In the genomic region with DNA sequence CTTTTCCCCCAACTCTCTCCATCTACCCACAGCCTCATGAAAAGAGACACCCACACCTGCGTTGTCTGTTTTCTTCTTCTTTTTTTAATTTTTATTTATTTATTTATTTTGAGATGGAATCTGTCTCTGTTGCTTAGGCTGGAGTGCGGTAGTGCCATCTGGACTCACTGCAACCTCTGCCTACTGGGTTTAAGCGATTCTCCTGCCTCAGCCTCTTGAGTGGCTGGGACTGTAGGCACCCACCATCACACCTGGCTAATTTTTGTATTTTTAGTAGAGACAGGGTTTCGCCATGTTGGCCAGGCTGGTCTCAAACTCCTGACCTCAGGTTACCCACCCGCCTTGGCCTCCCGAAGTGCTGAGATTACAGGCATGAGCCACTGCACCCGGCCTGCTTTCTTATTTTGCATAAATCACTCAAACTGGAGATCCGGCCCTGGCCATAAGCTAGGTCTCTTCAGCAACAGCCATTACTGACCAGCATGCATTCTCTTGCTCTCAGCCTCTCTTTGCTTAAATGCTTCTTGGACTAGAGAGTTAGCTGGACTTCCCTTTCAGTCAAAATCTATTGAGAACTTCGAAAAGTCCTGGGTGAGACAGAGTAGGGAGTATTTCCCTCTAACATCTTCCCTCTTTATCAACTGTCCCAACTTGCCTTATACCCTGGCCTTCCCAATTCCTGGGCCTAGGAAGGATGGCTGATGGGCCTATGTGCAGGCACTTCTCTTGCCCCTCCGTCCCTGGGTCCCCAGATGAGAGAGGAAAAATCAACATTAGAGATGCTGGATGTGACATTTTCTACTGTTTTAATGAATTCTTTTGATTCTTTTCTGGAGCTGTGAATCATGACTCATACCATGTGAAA, we compare ENCODE assay signal across 27 cellular contexts. TPM values are rescaled to one million over a fixed set of nuclear protein-coding genes. Genes with fewer than 3 reads are reported as not detected.
DNase-seq lines count a peak whose midpoint lies in the region; ATAC-seq and TF ChIP-seq lines count a peak whose summit lies in the region.
"Had no signal": no experiment of that assay in that cellular context is flagged by ENCODE, and none has a peak within 500 bp of the region (broad histone marks: within the 10 kb centered on the region; RNA-seq: fewer than 3 reads in every experiment).

No MANE protein-coding gene starts in this region.

- H3K4me1 Mint-ChIP-seq in activated naive CD4-positive, alpha-beta T cell treated with anti-CD3 and anti-CD28 coated beads, Interleukin-2, amount 50 U/mL, for 24 hours = peaks cover 58% of the 10 kb centered on the region

- H3K36me3 ChIP-seq in smooth muscle cell (ENCODE audit: low read depth) = no peaks in the 10 kb centered on the region
- H3K36me3 ChIP-seq: esophagus muscularis mucosa, stomach, upper lobe of left lung had no signal

- TF ChIP-seq CTCF in foreskin keratinocyte (conservative IDR thresholded peaks at IDR 0.05) (no peak), smooth muscle cell (IDR thresholded peaks at IDR 0.05; ENCODE audit: borderline replicate concordance, insufficient read depth, poor library complexity, severe bottlenecking) (no peak)

- peaks cover 7% of the 10 kb centered on the region for H3K4me1 ChIP-seq in foreskin keratinocyte
- peaks cover 7% of the 10 kb centered on the region for H3K4me1 ChIP-seq in smooth muscle cell (ENCODE audit: low read depth)
- H3K4me1 ChIP-seq: esophagus muscularis mucosa had no signal

- no peak overlapping the region for H3K4me3 ChIP-seq in smooth muscle cell
- H3K4me3 ChIP-seq: esophagus muscularis mucosa, skin epidermis, stomach, upper lobe of left lung had no signal

- peak overlapping the region; percentile 15 for H3K27ac Mint-ChIP-seq in activated naive CD4-positive, alpha-beta T cell treated with anti-CD3 and anti-CD28 coated beads, Interleukin-2, amount 50 U/mL, for 24 hours
- H3K27ac Mint-ChIP-seq: T-helper 2 cell treated with Interferon-gamma antibody and Interleukin-4, amounts not matched to agents 5 μg/mL and 100 μg/mL, for 36 hours had no signal

- H3K36me3 Mint-ChIP-seq in activated naive CD4-positive, alpha-beta T cell treated with anti-CD3 and anti-CD28 coated beads, Interleukin-2, amount 50 U/mL, for 24 hours = no peaks in the 10 kb centered on the region

- 89% methylated on average over 10 of the region's 10 CpGs for WGBS in smooth muscle cell (ENCODE audit: low lambda C conversion rate)

- H3K27me3 ChIP-seq in foreskin keratinocyte = no peaks in the 10 kb centered on the region
- no peaks in the 10 kb centered on the region for H3K27me3 ChIP-seq in smooth muscle cell (ENCODE audit: low read depth)
- H3K27me3 ChIP-seq: upper lobe of left lung had no signal

- ATAC-seq in foreskin keratinocyte (peak; percentile 23), HG03025 (IDR thresholded peaks at IDR 0.05; ENCODE audit: low FRiP score, unreplicated experiment) (no peak)
- ATAC-seq: left colon had no signal

- no peaks in the 10 kb centered on the region for H3K27me3 Mint-ChIP-seq in activated naive CD4-positive, alpha-beta T cell treated with anti-CD3 and anti-CD28 coated beads, Interleukin-2, amount 50 U/mL, for 24 hours

- H3K9ac ChIP-seq in smooth muscle cell (ENCODE audit: low read depth) = no peak overlapping the region

- no peaks in the 10 kb centered on the region for H3K79me2 ChIP-seq in smooth muscle cell (ENCODE audit: low read depth)

- no peak for DNase-seq in activated naive CD4-positive, alpha-beta T cell treated with anti-CD3 and anti-CD28 coated beads, Interleukin-2, amount 50 U/mL, for 16 hours
- DNase-seq in SK-N-DZ (ENCODE audit: low spot score) (peak; percentile 96), foreskin keratinocyte (no peak), smooth muscle cell (lab: John Stamatoyannopoulos, UW; ENCODE audit: unreplicated experiment) (no peak), hypothalamus (lab: John Stamatoyannopoulos, UW) (no peak)
- DNase-seq: activated CD4-positive, alpha-beta T cell treated with anti-CD3 and anti-CD28 coated beads, Interleukin-2, amount 50 U/mL, for 4 hours; activated gamma-delta T cell treated with Interleukin-2 at 50 U/mL for 16 hours; C1 segment of cervical spinal cord; cortex of kidney; foreskin melanocyte; HCEC 1CT; left colon; mesenchymal stem cell; NCI-H1105 treated with DMSO at 0.1 percent for 48 hours; NCI-H2029; NCI-H526; Right ventricle myocardium superior; upper lobe of left lung had no signal

- no peak overlapping the region for H3K4me2 ChIP-seq in smooth muscle cell

- H3K27ac ChIP-seq in foreskin keratinocyte = no peak overlapping the region
- peak overlapping the region; percentile 50 for H3K27ac ChIP-seq in smooth muscle cell (ENCODE audit: low read depth)
- H3K27ac ChIP-seq: esophagus muscularis mucosa, skin epidermis, stomach, upper lobe of left lung had no signal

- no peaks in the 10 kb centered on the region for H4K20me1 ChIP-seq in smooth muscle cell (ENCODE audit: low read depth)

- H3K9me3 ChIP-seq in smooth muscle cell (replicated peaks; ENCODE audit: low read depth) = no peaks in the 10 kb centered on the region
- H3K9me3 ChIP-seq: esophagus muscularis mucosa, stomach, upper lobe of left lung had no signal

- H3K4me3 Mint-ChIP-seq in activated naive CD4-positive, alpha-beta T cell treated with anti-CD3 and anti-CD28 coated beads, Interleukin-2, amount 50 U/mL, for 24 hours = peak overlapping the region; percentile 32
- H3K4me3 Mint-ChIP-seq: T-helper 2 cell treated with Interferon-gamma antibody and Interleukin-4, amounts not matched to agents 5 μg/mL and 100 μg/mL, for 36 hours had no signal

- no peaks in the 10 kb centered on the region for H3F3A ChIP-seq in smooth muscle cell (ENCODE audit: low read depth)

- H3K9me3 Mint-ChIP-seq in activated naive CD4-positive, alpha-beta T cell treated with anti-CD3 and anti-CD28 coated beads, Interleukin-2, amount 50 U/mL, for 24 hours = no peaks in the 10 kb centered on the region
- H3K9me3 Mint-ChIP-seq: T-helper 2 cell treated with Interferon-gamma antibody and Interleukin-4, amounts not matched to agents 5 μg/mL and 100 μg/mL, for 36 hours had no signal

- no peak overlapping the region for H2AFZ ChIP-seq in smooth muscle cell (ENCODE audit: low read depth)

RNA-seq across cellular contexts. Expression of a gene that starts 27.3 kb away (rescaled TPM):
- polyA plus RNA-seq in SK-N-DZ (2014; cell fraction: cytosol; rRNA removed) = 1,097 and 1,099 TPM in 2 replicates
- 1,072 and 1,695 TPM in 2 replicates for polyA plus RNA-seq in SK-N-DZ (2014; cell fraction: nucleus; rRNA removed)
- total RNA-seq in foreskin keratinocyte (0.10 TPM in 1 of 2 replicates, not detected in the other), smooth muscle cell (9.0 and 18.3 TPM in 2 replicates)
- polyA plus RNA-seq in foreskin keratinocyte (0.03 and 0.19 TPM in 2 replicates), smooth muscle cell (4.4 and 6.9 TPM in 2 replicates)
- total RNA-seq: HT-29, M059J, myocyte had no signal
